27 cellular contexts compared by ENCODE assay signal in genomic region chr18:62637403-62637802, GRCh38.
"Had no signal": no experiment of that assay in that cellular context is flagged by ENCODE, and none has a peak within 500 bp of the region (broad histone marks: within the 10 kb centered on the region; RNA-seq: fewer than 3 reads in every experiment).

No MANE protein-coding gene starts in this region.

- H3K4me1 Mint-ChIP-seq: activated B cell treated with CpG ODN at 0.5 μM for 24 hours; activated naive CD8-positive, alpha-beta T cell treated with anti-CD3 and anti-CD28 coated beads for 36 hours; nephron had no signal

- DNase-seq: activated B cell treated with CpG ODN at 0.5 μM for 24 hours; activated CD4-positive, alpha-beta T cell treated with anti-CD3 and anti-CD28 coated beads for 36 hours; activated CD4-positive, alpha-beta T cell treated with anti-CD3 and anti-CD28 coated beads, Interleukin-2, amount 50 U/mL, for 4 hours; activated naive CD4-positive, alpha-beta T cell treated with Interleukin-2 at 50 U/mL for 16 hours; activated naive CD8-positive, alpha-beta T cell treated with anti-CD3 and anti-CD28 coated beads for 36 hours; activated T-cell treated with anti-CD3 and anti-CD28 coated beads, Interleukin-2, amount 50 U/mL, for 1 hour; amniotic stem cell; colonic mucosa; dorsolateral prefrontal cortex; effector memory CD8-positive, alpha-beta T cell; heart left ventricle; left ventricle myocardium superior; mammary epithelial cell; pancreas; psoas muscle; stimulated activated CD4-positive, alpha-beta T cell treated with anti-CD3 and anti-CD28 coated beads, Interleukin-4, amount 100 ng/mL, for 24 hours; substantia nigra; T1000; thyroid gland had no signal

- H3K27ac Mint-ChIP-seq: activated B cell treated with CpG ODN at 0.5 μM for 24 hours; activated CD4-positive, alpha-beta T cell treated with anti-CD3 and anti-CD28 coated beads for 36 hours; activated naive CD8-positive, alpha-beta T cell treated with anti-CD3 and anti-CD28 coated beads for 36 hours; effector memory CD8-positive, alpha-beta T cell; mesothelial cell of epicardium; nephron; stimulated activated naive CD8-positive, alpha-beta T cell treated with anti-CD3 and anti-CD28 coated beads, Interleukin-15, Interleukin-2, amounts not matched to agents 100 ng/mL and 50 ng/mL, for 24 hours had no signal

- H3K27me3 ChIP-seq: breast epithelium, colonic mucosa, dorsolateral prefrontal cortex, heart left ventricle, neutrophil, right atrium auricular region, thyroid gland had no signal

- H3K9me3 ChIP-seq: breast epithelium, colonic mucosa, esophagus muscularis mucosa, gastroesophageal sphincter, heart left ventricle, neutrophil, pancreas, psoas muscle, right atrium auricular region, thyroid gland had no signal

- H3K9me3 Mint-ChIP-seq: activated B cell treated with CpG ODN at 0.5 μM for 24 hours; activated naive CD8-positive, alpha-beta T cell treated with anti-CD3 and anti-CD28 coated beads for 36 hours; effector memory CD8-positive, alpha-beta T cell; stimulated activated naive CD8-positive, alpha-beta T cell treated with anti-CD3 and anti-CD28 coated beads, Interleukin-15, Interleukin-2, amounts not matched to agents 100 ng/mL and 50 ng/mL, for 24 hours had no signal

- H3K27ac ChIP-seq: breast epithelium, colonic mucosa, dorsolateral prefrontal cortex, esophagus muscularis mucosa, gastroesophageal sphincter, heart left ventricle, neutrophil, pancreas, psoas muscle, right atrium auricular region, thyroid gland had no signal

- H3K36me3 Mint-ChIP-seq: activated naive CD8-positive, alpha-beta T cell treated with anti-CD3 and anti-CD28 coated beads for 36 hours; mesothelial cell of epicardium had no signal

- ATAC-seq: effector memory CD8-positive, alpha-beta T cell; gastroesophageal sphincter; heart left ventricle; left ventricle myocardium superior; pancreas; psoas muscle had no signal

- H3K36me3 ChIP-seq: breast epithelium, colonic mucosa, esophagus muscularis mucosa, gastroesophageal sphincter, heart left ventricle, neutrophil, pancreas, right atrium auricular region, thyroid gland had no signal

- H3K4me3 Mint-ChIP-seq: activated B cell treated with CpG ODN at 0.5 μM for 24 hours; activated CD4-positive, alpha-beta T cell treated with anti-CD3 and anti-CD28 coated beads for 36 hours; activated naive CD8-positive, alpha-beta T cell treated with anti-CD3 and anti-CD28 coated beads for 36 hours; effector memory CD8-positive, alpha-beta T cell; mesothelial cell of epicardium; nephron; stimulated activated naive CD8-positive, alpha-beta T cell treated with anti-CD3 and anti-CD28 coated beads, Interleukin-15, Interleukin-2, amounts not matched to agents 100 ng/mL and 50 ng/mL, for 24 hours had no signal

- H3K4me1 ChIP-seq: breast epithelium, colonic mucosa, esophagus muscularis mucosa, gastroesophageal sphincter, heart left ventricle, pancreas, psoas muscle, right atrium auricular region, thyroid gland had no signal

- H3K4me3 ChIP-seq: breast epithelium, colonic mucosa, dorsolateral prefrontal cortex, esophagus muscularis mucosa, gastroesophageal sphincter, heart left ventricle, pancreas, psoas muscle, right atrium auricular region, thyroid gland had no signal
